12 cellular contexts compared by ENCODE assay signal in the genomic region with DNA sequence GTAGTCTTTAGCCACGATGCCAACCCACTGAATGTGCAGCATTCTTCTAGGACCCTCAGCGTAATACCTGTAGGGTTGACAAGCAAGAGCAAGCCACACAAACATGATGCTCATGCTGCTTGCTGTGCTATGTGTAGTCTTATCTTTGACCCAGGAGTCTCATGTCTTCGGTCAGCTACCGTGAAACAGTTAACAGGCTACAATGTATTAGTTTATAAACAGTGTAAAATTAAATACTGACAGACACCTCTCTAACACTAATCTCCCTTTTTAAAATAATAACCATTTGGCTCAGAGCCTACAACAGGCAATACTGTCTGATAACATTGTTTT. TPM values are rescaled to one million over a fixed set of nuclear protein-coding genes. Genes with fewer than 3 reads are reported as not detected.
DNase-seq lines count a peak whose midpoint lies in the region; ATAC-seq lines count a peak whose summit lies in the region.
"Had no signal": no experiment of that assay in that cellular context is flagged by ENCODE, and none has a peak within 500 bp of the region (broad histone marks: within the 10 kb centered on the region; RNA-seq: fewer than 3 reads in every experiment).

No MANE protein-coding gene starts in this region.

- peaks cover 46% of the 10 kb centered on the region for H3K36me3 Mint-ChIP-seq in activated T-cell treated with anti-CD3 and anti-CD28 coated beads, Interleukin-2, amount 50 U/mL, for 24 hours (ENCODE audit: low read depth)
- peaks cover 60% of the 10 kb centered on the region for H3K36me3 Mint-ChIP-seq in activated T-helper 17 cell treated with anti-CD3 and anti-CD28 coated beads, Interleukin-2, amount 50 U/mL, for 72 hours (ENCODE audit: low read depth)
- peaks cover 7 to 8% (median 7%) of the 10 kb centered on the region in 3 donors for H3K36me3 Mint-ChIP-seq in immature natural killer cell
- H3K36me3 Mint-ChIP-seq in stimulated activated effector memory CD8-positive, alpha-beta T cell treated with anti-CD3 and anti-CD28 coated beads, Interleukin-12 subunit alpha, Interleukin-12 subunit beta, amount 100 ng/mL, for 72 hours: peaks cover 59% of the 10 kb centered on the region

- H3K36me3 ChIP-seq in effector memory CD4-positive, alpha-beta T cell (ENCODE audit: control insufficient read depth, insufficient read depth, low read length): peaks cover 15% of the 10 kb centered on the region

- H3K27ac Mint-ChIP-seq in activated T-cell treated with anti-CD3 and anti-CD28 coated beads, Interleukin-2, amount 50 U/mL, for 24 hours: peak overlapping the region; percentile 82
- H3K27ac Mint-ChIP-seq in activated T-helper 17 cell treated with anti-CD3 and anti-CD28 coated beads, Interleukin-2, amount 50 U/mL, for 72 hours: peak overlapping the region; percentile 54
- peak overlapping the region in 3 of 6 donors; percentile 45 to 99 (median 69) for H3K27ac Mint-ChIP-seq in immature natural killer cell
- no peak overlapping the region for H3K27ac Mint-ChIP-seq in stimulated activated effector memory CD8-positive, alpha-beta T cell treated with anti-CD3 and anti-CD28 coated beads, Interleukin-12 subunit alpha, Interleukin-12 subunit beta, amount 100 ng/mL, for 72 hours
- H3K27ac Mint-ChIP-seq: activated CD4-positive, alpha-beta T cell treated with anti-CD3 and anti-CD28 coated beads, Interleukin-2, amount 10 ng/mL, durations not matched to agents 24 days and 14 days had no signal

- no peak overlapping the region for H3K4me3 ChIP-seq in effector memory CD4-positive, alpha-beta T cell (ENCODE audit: insufficient read depth, low read depth, low read length, poor library complexity, severe bottlenecking)

- no peaks in the 10 kb centered on the region for H3K27me3 ChIP-seq in effector memory CD4-positive, alpha-beta T cell (replicated peaks; ENCODE audit: control insufficient read depth, insufficient read depth, low read length, poor library complexity, severe bottlenecking)

- peaks cover 43% of the 10 kb centered on the region for H3K4me1 Mint-ChIP-seq in activated T-cell treated with anti-CD3 and anti-CD28 coated beads, Interleukin-2, amount 50 U/mL, for 24 hours (ENCODE audit: low read depth)
- H3K4me1 Mint-ChIP-seq in activated T-helper 17 cell treated with anti-CD3 and anti-CD28 coated beads, Interleukin-2, amount 50 U/mL, for 72 hours: peaks cover 22% of the 10 kb centered on the region
- H3K4me1 Mint-ChIP-seq in immature natural killer cell: peaks cover 29 to 37% of the 10 kb centered on the region in 2 donors
- peaks cover 31% of the 10 kb centered on the region for H3K4me1 Mint-ChIP-seq in stimulated activated effector memory CD8-positive, alpha-beta T cell treated with anti-CD3 and anti-CD28 coated beads, Interleukin-12 subunit alpha, Interleukin-12 subunit beta, amount 100 ng/mL, for 72 hours

- no peaks in the 10 kb centered on the region for H3K27me3 Mint-ChIP-seq in activated T-cell treated with anti-CD3 and anti-CD28 coated beads, Interleukin-2, amount 50 U/mL, for 24 hours
- H3K27me3 Mint-ChIP-seq in activated T-helper 17 cell treated with anti-CD3 and anti-CD28 coated beads, Interleukin-2, amount 50 U/mL, for 72 hours: no peaks in the 10 kb centered on the region
- peaks cover 3 to 7% (median 5%) of the 10 kb centered on the region in 3 donors for H3K27me3 Mint-ChIP-seq in immature natural killer cell (ENCODE audit: low read depth in 3 of 3)
- H3K27me3 Mint-ChIP-seq: activated CD4-positive, alpha-beta T cell treated with anti-CD3 and anti-CD28 coated beads, Interleukin-2, amount 10 ng/mL, durations not matched to agents 24 days and 14 days had no signal

- no peak for ATAC-seq in activated T-helper 17 cell treated with anti-CD3 and anti-CD28 coated beads, Interleukin-2, amount 50 U/mL, for 72 hours (replicated peaks)
- no peak for ATAC-seq in stimulated activated effector memory CD8-positive, alpha-beta T cell treated with anti-CD3 and anti-CD28 coated beads, Interleukin-12 subunit alpha, Interleukin-12 subunit beta, amount 100 ng/mL, for 72 hours
- ATAC-seq in HG02840 (IDR thresholded peaks at IDR 0.05; ENCODE audit: low FRiP score, unreplicated experiment) (no peak), HG02763 (IDR thresholded peaks at IDR 0.05; ENCODE audit: unreplicated experiment) (no peak)

- no peaks in the 10 kb centered on the region for H3K9me3 Mint-ChIP-seq in activated T-cell treated with anti-CD3 and anti-CD28 coated beads, Interleukin-2, amount 50 U/mL, for 24 hours
- no peaks in the 10 kb centered on the region for H3K9me3 Mint-ChIP-seq in activated T-helper 17 cell treated with anti-CD3 and anti-CD28 coated beads, Interleukin-2, amount 50 U/mL, for 72 hours
- H3K9me3 Mint-ChIP-seq in immature natural killer cell: no peaks in the 10 kb centered on the region
- no peaks in the 10 kb centered on the region for H3K9me3 Mint-ChIP-seq in stimulated activated effector memory CD8-positive, alpha-beta T cell treated with anti-CD3 and anti-CD28 coated beads, Interleukin-12 subunit alpha, Interleukin-12 subunit beta, amount 100 ng/mL, for 72 hours
- H3K9me3 Mint-ChIP-seq: activated CD4-positive, alpha-beta T cell treated with anti-CD3 and anti-CD28 coated beads, Interleukin-2, amount 10 ng/mL, durations not matched to agents 24 days and 14 days had no signal

- H3K4me1 ChIP-seq in effector memory CD4-positive, alpha-beta T cell (ENCODE audit: control insufficient read depth, insufficient read depth, low read length, poor library complexity, severe bottlenecking): peaks cover 14% of the 10 kb centered on the region

- H3K9me3 ChIP-seq in effector memory CD4-positive, alpha-beta T cell (ENCODE audit: control insufficient read depth, low read length): no peaks in the 10 kb centered on the region

- H3K4me3 Mint-ChIP-seq in activated T-cell treated with anti-CD3 and anti-CD28 coated beads, Interleukin-2, amount 50 U/mL, for 24 hours: peak overlapping the region; percentile 53
- H3K4me3 Mint-ChIP-seq in activated T-helper 17 cell treated with anti-CD3 and anti-CD28 coated beads, Interleukin-2, amount 50 U/mL, for 72 hours: peak overlapping the region; percentile 99
- peak overlapping the region in 4 of 5 donors; percentile 23 to 71 (median 42) for H3K4me3 Mint-ChIP-seq in immature natural killer cell
- peak overlapping the region; percentile 98 for H3K4me3 Mint-ChIP-seq in stimulated activated effector memory CD8-positive, alpha-beta T cell treated with anti-CD3 and anti-CD28 coated beads, Interleukin-12 subunit alpha, Interleukin-12 subunit beta, amount 100 ng/mL, for 72 hours

- DNase-seq in activated T-cell treated with anti-CD3 and anti-CD28 coated beads, Interleukin-2, amount 50 U/mL, for 24 hours: no peak
- DNase-seq in activated T-cell treated with anti-CD3 and anti-CD28 coated beads for 4 hours (no peak), immature natural killer cell (no peak)
- DNase-seq in stimulated activated effector memory CD8-positive, alpha-beta T cell treated with anti-CD3 and anti-CD28 coated beads, Interleukin-12 subunit alpha, Interleukin-12 subunit beta, amount 100 ng/mL, for 72 hours (ENCODE audit: low spot score in 2 of 2): no peak
- DNase-seq in effector memory CD4-positive, alpha-beta T cell: no peak
- DNase-seq: activated CD4-positive, alpha-beta T cell treated with anti-CD3 and anti-CD28 coated beads, Interleukin-2, amount 10 ng/mL, durations not matched to agents 24 days and 14 days; NCI-H1436; occipital lobe; stimulated activated CD4-positive, alpha-beta T cell treated with anti-CD3 and anti-CD28 coated beads, Interleukin-2, amount 100 ng/mL, for 24 hours had no signal

- H3K27ac ChIP-seq in effector memory CD4-positive, alpha-beta T cell (ENCODE audit: insufficient read depth, low read length, poor library complexity, severe bottlenecking): no peak overlapping the region

RNA-seq across cellular contexts. Expression of a gene that starts 1.9 kb away (rescaled TPM):
- total RNA-seq in activated T-helper 17 cell treated with anti-CD3 and anti-CD28 coated beads, Interleukin-2, amount 50 U/mL, for 72 hours: 10 to 100 TPM; 33.6 to 46.9 TPM
- 100 to 1,000 TPM in 2 of 3 donors, 10 to 100 TPM in 1; 94.9 to 192 (median 109) TPM for polyA plus RNA-seq in immature natural killer cell

Comparison
In these comparisons a context has a peak if more than half of its experiments do, and no peak if none do; other contexts are left out.
1. H3K4me3 Mint-ChIP-seq: peak in every context shown above with its lines; median percentile 99 in activated T-helper 17 cell treated with anti-CD3 and anti-CD28 coated beads, Interleukin-2, amount 50 U/mL, for 72 hours; 98 in stimulated activated effector memory CD8-positive, alpha-beta T cell treated with anti-CD3 and anti-CD28 coated beads, Interleukin-12 subunit alpha, Interleukin-12 subunit beta, amount 100 ng/mL, for 72 hours; 53 in activated T-cell treated with anti-CD3 and anti-CD28 coated beads, Interleukin-2, amount 50 U/mL, for 24 hours; 42 in immature natural killer cell.